13 cellular contexts compared by ENCODE assay signal in genomic region chr17:68516732-68517131, GRCh38.
"Had no signal": no experiment of that assay in that cellular context is flagged by ENCODE, and none has a peak within 500 bp of the region (broad histone marks: within the 10 kb centered on the region; RNA-seq: fewer than 3 reads in every experiment).

No MANE protein-coding gene starts in this region.

- H3K9me3 Mint-ChIP-seq: naive thymus-derived CD8-positive, alpha-beta T cell; T-helper 2 cell treated with Interferon-gamma antibody and Interleukin-4, amounts not matched to agents 5 μg/mL and 100 μg/mL, for 36 hours had no signal

- ATAC-seq: left cardiac atrium; mucosa of descending colon; naive thymus-derived CD8-positive, alpha-beta T cell had no signal

- H3K4me1 ChIP-seq: uterus had no signal

- H3K27me3 ChIP-seq: ascending aorta, thyroid gland, uterus had no signal

- H3K4me3 ChIP-seq: ascending aorta, lung, mucosa of descending colon, skin epidermis, thyroid gland, uterus had no signal

- H3K27ac ChIP-seq: ascending aorta, epithelial cell of prostate, thyroid gland, uterus had no signal

- H3K27ac Mint-ChIP-seq: T-helper 2 cell treated with Interferon-gamma antibody and Interleukin-4, amounts not matched to agents 5 μg/mL and 100 μg/mL, for 36 hours had no signal

- H3K36me3 ChIP-seq: uterus had no signal

- DNase-seq: activated effector memory CD4-positive, alpha-beta T cell treated with Interleukin-2 at 50 U/mL for 16 hours; activated T-cell treated with anti-CD3 and anti-CD28 coated beads, Interleukin-2, amount 50 U/mL, for 1 hour; hippocampal formation; left cardiac atrium; mucosa of descending colon; naive thymus-derived CD8-positive, alpha-beta T cell; thyroid gland; uterus had no signal

- H3K9me3 ChIP-seq: ascending aorta, mucosa of descending colon, thyroid gland, uterus had no signal
